24 cellular contexts compared by ENCODE assay signal in the genomic region with DNA sequence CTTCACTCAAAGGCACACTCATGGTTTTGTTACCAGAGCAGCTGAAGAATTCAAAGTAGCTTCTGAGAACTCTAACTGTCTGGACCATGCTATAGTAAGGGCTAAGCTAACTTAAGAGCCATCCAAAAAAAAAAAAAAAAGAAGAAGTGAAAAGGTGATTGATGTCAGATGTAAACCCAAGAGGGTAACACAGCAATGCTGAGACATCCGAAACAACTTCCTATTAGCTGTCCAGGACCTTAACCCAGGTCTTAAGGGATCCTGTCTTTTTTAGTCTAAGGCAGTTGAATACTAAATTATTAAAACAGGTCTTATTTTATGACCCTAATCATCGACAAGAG.
"Had no signal": no experiment of that assay in that cellular context is flagged by ENCODE, and none has a peak within 500 bp of the region (broad histone marks: within the 10 kb centered on the region; RNA-seq: fewer than 3 reads in every experiment).

No MANE protein-coding gene starts in this region.

- H3K4me1 ChIP-seq: breast epithelium, gastroesophageal sphincter, parathyroid adenoma, right lobe of liver had no signal

- H3K36me3 ChIP-seq: breast epithelium, gastroesophageal sphincter, heart left ventricle, neutrophil, right lobe of liver, stomach, upper lobe of left lung had no signal

- H3K27ac ChIP-seq: breast epithelium, gastroesophageal sphincter, heart left ventricle, neutrophil, parathyroid adenoma, right lobe of liver, stomach, upper lobe of left lung, VCaP had no signal

- H3K79me2 ChIP-seq: parathyroid adenoma had no signal

- H3K9me3 ChIP-seq: breast epithelium, gastroesophageal sphincter, heart left ventricle, neutrophil, right lobe of liver, stomach, upper lobe of left lung had no signal

- DNase-seq: activated CD4-positive, alpha-beta T cell treated with anti-CD3 and anti-CD28 coated beads for 1 hour; activated CD4-positive, alpha-beta T cell treated with anti-CD3 and anti-CD28 coated beads, Interleukin-2, amount 50 U/mL, for 4 hours; activated naive CD4-positive, alpha-beta T cell treated with anti-CD3 and anti-CD28 coated beads, Interleukin-2, amount 50 U/mL, for 16 hours; activated T-cell treated with anti-CD3 and anti-CD28 coated beads, Interleukin-2, amount 50 U/mL, for 72 hours; cortex of kidney; erythroblast; heart left ventricle; small intestine; stimulated activated CD4-positive, alpha-beta T cell treated with anti-CD3 and anti-CD28 coated beads, Interleukin-15, amount 100 ng/mL, for 24 hours; stimulated activated CD4-positive, alpha-beta T cell treated with anti-CD3 and anti-CD28 coated beads, Interleukin-2, amount 100 ng/mL, for 48 hours; stomach; upper lobe of left lung had no signal

- ATAC-seq: activated T-cell treated with anti-CD3 and anti-CD28 coated beads, Interleukin-2, amount 50 U/mL, for 72 hours; gastroesophageal sphincter; heart left ventricle; left lobe of liver; natural killer cell treated with Interleukin-12 subunit alpha and Interleukin-12 subunit beta and Interleukin-15 and Interleukin-18, amount 100 ng/mL, for 72 hours; right lobe of liver had no signal

- H3K9me3 Mint-ChIP-seq: activated T-cell treated with anti-CD3 and anti-CD28 coated beads, Interleukin-2, amount 50 U/mL, for 72 hours; natural killer cell treated with Interleukin-12 subunit alpha and Interleukin-12 subunit beta and Interleukin-15 and Interleukin-18, amount 100 ng/mL, for 72 hours had no signal

- H2AFZ ChIP-seq: parathyroid adenoma had no signal

- H3K27ac Mint-ChIP-seq: activated T-cell treated with anti-CD3 and anti-CD28 coated beads, Interleukin-2, amount 50 U/mL, for 72 hours; mesothelial cell of epicardium; natural killer cell treated with Interleukin-12 subunit alpha and Interleukin-12 subunit beta and Interleukin-15 and Interleukin-18, amount 100 ng/mL, for 72 hours had no signal

- H3K36me3 Mint-ChIP-seq: natural killer cell treated with Interleukin-12 subunit alpha and Interleukin-12 subunit beta and Interleukin-15 and Interleukin-18, amount 100 ng/mL, for 72 hours had no signal

- H3K4me3 Mint-ChIP-seq: activated T-cell treated with anti-CD3 and anti-CD28 coated beads, Interleukin-2, amount 50 U/mL, for 72 hours; mesothelial cell of epicardium; natural killer cell treated with Interleukin-12 subunit alpha and Interleukin-12 subunit beta and Interleukin-15 and Interleukin-18, amount 100 ng/mL, for 72 hours had no signal

- FAIRE-seq: endometrium, kidney, small intestine had no signal

- H3K4me3 ChIP-seq: breast epithelium, gastroesophageal sphincter, heart left ventricle, lung, right lobe of liver, stomach, upper lobe of left lung had no signal

- H3K27me3 ChIP-seq: breast epithelium, right lobe of liver, upper lobe of left lung had no signal

- H3K9ac ChIP-seq: parathyroid adenoma had no signal
